ENCODE assay signal across 8 cellular contexts in the genomic region with DNA sequence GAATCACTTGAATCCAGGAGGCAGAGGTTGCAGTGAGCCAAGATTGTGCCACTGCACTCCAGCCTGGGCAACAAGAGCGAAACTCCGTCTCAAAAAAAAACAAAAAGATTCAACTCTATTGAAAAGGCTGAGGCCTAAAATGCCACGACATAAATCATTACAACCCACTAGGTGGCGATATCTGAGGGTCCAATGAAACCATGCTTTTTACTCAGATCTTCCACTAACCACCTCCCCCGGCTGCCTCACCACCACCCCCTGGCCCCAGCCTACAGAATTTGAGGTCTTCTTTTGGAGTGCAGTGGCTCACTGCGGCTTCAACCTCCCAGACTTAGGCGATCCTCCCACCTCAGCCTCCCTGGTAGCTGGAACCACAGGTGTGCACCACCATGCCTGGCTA. TPM values are rescaled to one million over a fixed set of nuclear protein-coding genes. Genes with fewer than 3 reads are reported as not detected.
DNase-seq lines count a peak whose midpoint lies in the region; ATAC-seq and TF ChIP-seq lines count a peak whose summit lies in the region.

No MANE protein-coding gene starts in this region.

- H3K4me2 ChIP-seq in DND-41 (ENCODE audit: insufficient read depth, low read length) (no peak overlapping the region), Karpas-422 (ENCODE audit: low read depth, low read length, poor library complexity, severe bottlenecking) (no peak overlapping the region)

- no peaks in the 10 kb centered on the region for H3K36me3 ChIP-seq in DND-41 (ENCODE audit: insufficient read depth, low read length)
- no peaks in the 10 kb centered on the region for H3K36me3 ChIP-seq in Karpas-422 (ENCODE audit: insufficient read depth, low read length)
- no peaks in the 10 kb centered on the region for H3K36me3 ChIP-seq in WERI-Rb-1

- H3K27me3 ChIP-seq in DND-41 (ENCODE audit: insufficient read depth, low read length, poor library complexity) (no peaks in the 10 kb centered on the region), Karpas-422 (ENCODE audit: low read length) (no peaks in the 10 kb centered on the region), WERI-Rb-1 (ENCODE audit: insufficient read depth, low read depth, severe bottlenecking) (no peaks in the 10 kb centered on the region)

- peak; percentile 45 for DNase-seq in DND-41
- peak; percentile 87 for DNase-seq in Karpas-422
- peak; percentile 41 for DNase-seq in WERI-Rb-1
- DNase-seq in erythroblast (lab: John Stamatoyannopoulos, UW): peak; percentile 35 to 43
- peak; percentile 30 for DNase-seq in stimulated activated CD4-positive, alpha-beta T cell treated with anti-CD3 and anti-CD28 coated beads, Interleukin-4, amount 100 ng/mL, for 1 hour
- no peak for DNase-seq in posterior cingulate gyrus
- DNase-seq in NCI-H2107 treated with DMSO at 0.1 percent for 48 hours (lab: John Stamatoyannopoulos, UW; ENCODE audit: unreplicated experiment): no peak

- no peaks in the 10 kb centered on the region for H3K9me2 ChIP-seq in Karpas-422 (replicated peaks; ENCODE audit: insufficient read depth, low read length)

- H3K4me3 ChIP-seq in DND-41 (ENCODE audit: low read depth in 1 of 2, low read length in 2 of 2) (no peak overlapping the region), Karpas-422 (ENCODE audit: low read length) (no peak overlapping the region), WERI-Rb-1 (ENCODE audit: low read depth, low read length) (no peak overlapping the region)

- H3K9ac ChIP-seq in DND-41 (ENCODE audit: low read depth, low read length) (no peak overlapping the region), Karpas-422 (ENCODE audit: low read length) (no peak overlapping the region)

- ATAC-seq in DND-41 (ENCODE audit: insufficient read depth, low read depth) (peak; percentile 80), GM21423 (IDR thresholded peaks at IDR 0.05; ENCODE audit: unreplicated experiment) (peak; percentile 80)

- H2AFZ ChIP-seq in DND-41 (ENCODE audit: low read depth, low read length) (no peak overlapping the region), Karpas-422 (ENCODE audit: low read length) (no peak overlapping the region)

- H3K9me3 ChIP-seq in DND-41 (ENCODE audit: insufficient read depth, low read length, severe bottlenecking) (no peaks in the 10 kb centered on the region), Karpas-422 (ENCODE audit: low read length) (no peaks in the 10 kb centered on the region), WERI-Rb-1 (ENCODE audit: severe bottlenecking) (no peaks in the 10 kb centered on the region)

- intact Hi-C loops in posterior cingulate gyrus (cut with DNase I): no loop called here

- TF ChIP-seq CTCF in DND-41 (IDR thresholded peaks at IDR 0.05; ENCODE audit: borderline replicate concordance, extremely low read depth, low read length, poor library complexity, severe bottlenecking) (peak; percentile 58), WERI-Rb-1 (IDR thresholded peaks at IDR 0.05; ENCODE audit: low read depth, low read length) (peak; percentile 49)

- H3K27ac ChIP-seq in DND-41 (ENCODE audit: low read length) (no peak overlapping the region), Karpas-422 (ENCODE audit: low read length) (no peak overlapping the region), WERI-Rb-1 (no peak overlapping the region)

- H3K4me1 ChIP-seq in DND-41 (ENCODE audit: insufficient read depth, low read length) (no peaks in the 10 kb centered on the region), Karpas-422 (ENCODE audit: low read length) (no peaks in the 10 kb centered on the region)

- no peaks in the 10 kb centered on the region for H3K79me2 ChIP-seq in DND-41 (ENCODE audit: insufficient read depth, low read length)
- H3K79me2 ChIP-seq in Karpas-422 (ENCODE audit: low read length): no peaks in the 10 kb centered on the region

- TF ChIP-seq POLR2A in erythroblast (IDR thresholded peaks at IDR 0.05; ENCODE audit: low read length): no peak

- no peaks in the 10 kb centered on the region for H4K20me1 ChIP-seq in DND-41 (ENCODE audit: insufficient read depth, low read length)
- no peaks in the 10 kb centered on the region for H4K20me1 ChIP-seq in Karpas-422 (ENCODE audit: insufficient read depth, low read depth, low read length)

RNA-seq across cellular contexts. Expression of a gene that starts 57.5 kb away (rescaled TPM):
- 2.3 TPM in 1 of 2 replicates, not detected in the other for total RNA-seq in Karpas-422 (2014; rRNA removed; shearing (Covaris generic); ENCODE audit: low replicate concordance)

Comparison
In these comparisons a context has a peak if more than half of its experiments do, and no peak if none do; other contexts are left out.
1. DNase-seq: peak in DND-41 (single experiment), Karpas-422 (single experiment), WERI-Rb-1 (single experiment), erythroblast (2 of 2) and stimulated activated CD4-positive, alpha-beta T cell treated with anti-CD3 and anti-CD28 coated beads, Interleukin-4, amount 100 ng/mL, for 1 hour (single experiment); none in posterior cingulate gyrus (0 of 10) and NCI-H2107 treated with DMSO at 0.1 percent for 48 hours (single experiment).